ENCODE assay signal across 1 cellular context in the genomic region with DNA sequence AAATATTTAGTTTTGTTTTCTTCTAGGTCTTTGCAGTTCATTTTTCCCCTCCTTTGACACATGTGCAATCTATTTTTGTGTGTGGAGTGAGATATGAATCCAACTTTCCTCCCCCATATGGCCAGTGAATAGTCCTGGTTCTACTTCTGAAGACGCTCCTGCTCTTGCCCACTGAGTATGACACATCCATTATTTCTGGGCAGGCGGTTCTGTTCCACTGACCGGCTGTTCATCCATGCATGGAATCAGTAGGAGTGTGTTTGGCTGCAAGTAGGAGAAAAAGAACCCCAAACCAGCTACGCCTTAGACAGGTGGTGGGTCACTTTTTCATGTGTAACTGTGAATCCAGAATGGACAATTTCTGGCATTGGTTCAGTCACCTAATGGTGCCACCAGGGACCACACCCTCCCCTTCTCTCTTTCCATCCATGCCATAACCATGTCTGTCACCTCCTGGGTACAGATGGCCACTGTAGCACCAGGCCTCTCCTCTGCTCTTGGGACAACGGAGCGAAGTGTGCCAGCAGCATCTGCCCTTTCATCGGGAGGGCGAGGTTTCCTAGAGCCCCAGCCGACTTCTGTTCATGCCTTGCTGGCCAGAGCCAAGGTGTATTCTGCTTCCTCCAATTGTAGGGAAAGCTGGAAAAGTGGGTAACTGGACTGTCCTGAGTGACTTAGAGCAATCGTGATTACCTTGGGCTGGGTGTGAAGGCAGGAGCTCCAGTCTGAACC.
TF ChIP-seq lines count a peak whose summit lies in the region.

No MANE protein-coding gene starts in this region.

TF ChIP-seq in K562, 482 proteins besides CTCF, POLR2A, EP300 and RAD21:
- TF ChIP-seq ZBED1 (IDR thresholded peaks at IDR 0.05) (no peak), RBM17 (IDR thresholded peaks at IDR 0.05; ENCODE audit: borderline replicate concordance, low read depth, low read length) (no peak), EZH2 (IDR thresholded peaks at IDR 0.05; ENCODE audit: borderline replicate concordance, low read depth, low read length) (peak; percentile 57; the same call in 1 of the 2 replicates)
